Comparison of ENCODE assay signal across 20 cellular contexts in genomic region chr11:28759311-28759710, GRCh38.
DNase-seq lines count a peak whose midpoint lies in the region; ATAC-seq, FAIRE-seq and TF ChIP-seq lines count a peak whose summit lies in the region.
"Had no signal": no experiment of that assay in that cellular context is flagged by ENCODE, and none has a peak within 500 bp of the region (broad histone marks: within the 10 kb centered on the region; RNA-seq: fewer than 3 reads in every experiment).

No MANE protein-coding gene starts in this region.

- H4K20me1 ChIP-seq in HCT116 (ENCODE audit: insufficient read depth), result no peaks in the 10 kb centered on the region
- no peaks in the 10 kb centered on the region for H4K20me1 ChIP-seq in keratinocyte (ENCODE audit: control insufficient read depth, extremely low read depth, insufficient read depth, low read length)

- POLR2A ChIA-PET in HCT116 (lab: Charles Lee), result no interaction called here

- CTCF ChIA-PET in HCT116 (lab: Charles Lee), result no interaction called here

- no TSS peak for BruUV-seq in HCT116 (replicated peaks; lab: Mats Ljungman, UMichigan)

- no peak for TF ChIP-seq RAD21 in HCT116 (IDR thresholded peaks at IDR 0.05; ENCODE audit: low read depth)

- peak overlapping the region; percentile 19 for H3K4me3 Mint-ChIP-seq in type B pancreatic cell
- H3K4me3 Mint-ChIP-seq in activated T-helper 17 cell treated with anti-CD3 and anti-CD28 coated beads, Interleukin-2, amount 50 U/mL, for 72 hours, result no peak overlapping the region
- H3K4me3 Mint-ChIP-seq: activated CD4-positive, alpha-beta T cell treated with anti-CD3 and anti-CD28 coated beads, Interleukin-2, amount 10 ng/mL, durations not matched to agents 7 days and 5 days; activated T-cell treated with anti-CD3 and anti-CD28 coated beads, Interleukin-2, amount 50 U/mL, for 72 hours; CD4-positive, CD25-positive, alpha-beta regulatory T cell; neural progenitor cell; stimulated activated naive B cell treated with anti-CD40 and anti-IgM and Interleukin-4, amounts not matched to agents 10 μg/mL and 1 μg/mL and 100 μg/mL, for 72 hours had no signal

- H3K9ac ChIP-seq in HCT116 (ENCODE audit: low read length), result no peak overlapping the region
- H3K9ac ChIP-seq in keratinocyte (ENCODE audit: control insufficient read depth, extremely low read depth, insufficient read depth, low read length), result no peak overlapping the region
- H3K9ac ChIP-seq: neural progenitor cell had no signal

- no peaks in the 10 kb centered on the region for H3K9me3 ChIP-seq in HCT116 (ENCODE audit: control insufficient read depth in 1 of 2, insufficient read depth in 1 of 2, low read depth in 1 of 2, low read length in 2 of 2)
- no peaks in the 10 kb centered on the region for H3K9me3 ChIP-seq in keratinocyte (ENCODE audit: control insufficient read depth, low read depth, low read length)
- H3K9me3 ChIP-seq: Peyer's patch, sigmoid colon had no signal

- H3K4me2 ChIP-seq in HCT116 (ENCODE audit: low read length) (peak overlapping the region; percentile 20), keratinocyte (ENCODE audit: control insufficient read depth, extremely low read depth, insufficient read depth, low read depth, low read length) (no peak overlapping the region)
- H3K4me2 ChIP-seq: neural progenitor cell had no signal

- RAD21 ChIA-PET in HCT116 (lab: Charles Lee; ENCODE audit: low non-redundant PET in 1 of 2, low total read pairs in 2 of 2, uncharacterized antibody in 2 of 2, unreplicated experiment in 2 of 2), result no interaction called here

- H3K79me2 ChIP-seq in HCT116 (ENCODE audit: insufficient read depth, low read length) (no peaks in the 10 kb centered on the region), keratinocyte (ENCODE audit: control insufficient read depth, insufficient read depth, low read length) (no peaks in the 10 kb centered on the region)

- H3K9me3 Mint-ChIP-seq in type B pancreatic cell, result peaks cover 5% of the 10 kb centered on the region
- H3K9me3 Mint-ChIP-seq in activated T-helper 17 cell treated with anti-CD3 and anti-CD28 coated beads, Interleukin-2, amount 50 U/mL, for 72 hours, result peaks cover under 1% of the 10 kb centered on the region
- H3K9me3 Mint-ChIP-seq: neural progenitor cell had no signal

- no peak for ATAC-seq in HCT116
- ATAC-seq in activated T-helper 17 cell treated with anti-CD3 and anti-CD28 coated beads, Interleukin-2, amount 50 U/mL, for 72 hours (replicated peaks), result no peak
- no peak for ATAC-seq in GM19463 (IDR thresholded peaks at IDR 0.05; ENCODE audit: unreplicated experiment)
- ATAC-seq: activated T-cell treated with anti-CD3 and anti-CD28 coated beads, Interleukin-2, amount 50 U/mL, for 72 hours; stimulated activated naive B cell treated with anti-CD40 and anti-IgM and Interleukin-4, amounts not matched to agents 10 μg/mL and 1 μg/mL and 100 μg/mL, for 72 hours had no signal

- no peaks in the 10 kb centered on the region for H3K27me3 Mint-ChIP-seq in type B pancreatic cell
- no peaks in the 10 kb centered on the region for H3K27me3 Mint-ChIP-seq in activated T-helper 17 cell treated with anti-CD3 and anti-CD28 coated beads, Interleukin-2, amount 50 U/mL, for 72 hours
- H3K27me3 Mint-ChIP-seq: activated CD4-positive, alpha-beta T cell treated with anti-CD3 and anti-CD28 coated beads, Interleukin-2, amount 10 ng/mL, durations not matched to agents 7 days and 5 days; CD4-positive, CD25-positive, alpha-beta regulatory T cell; stimulated activated naive B cell treated with anti-CD40 and anti-IgM and Interleukin-4, amounts not matched to agents 10 μg/mL and 1 μg/mL and 100 μg/mL, for 72 hours had no signal

- H3K4me1 ChIP-seq in HCT116 (ENCODE audit: control insufficient read depth in 1 of 2, insufficient read depth in 2 of 2, low read length in 2 of 2) (peaks cover 0 to 25% of the 10 kb centered on the region in 2 experiments; a peak in 1 of 4 replicates), keratinocyte (ENCODE audit: control insufficient read depth, extremely low read depth, insufficient read depth, low read length) (peaks cover 4% of the 10 kb centered on the region)
- H3K4me1 ChIP-seq: neural progenitor cell, Peyer's patch had no signal

- in situ Hi-C loops in brain microvascular endothelial cell (cut with HindIII; ENCODE audit: low pct_ligation_motif_present, low sequenced_read_pairs), result no loop called here

- H2AFZ ChIP-seq in HCT116 (ENCODE audit: low read depth, low read length, poor library complexity, severe bottlenecking) (peak overlapping the region; percentile 19), keratinocyte (ENCODE audit: control insufficient read depth, low read length) (peak overlapping the region; percentile 37)
- H2AFZ ChIP-seq: neural progenitor cell had no signal

- no peaks in the 10 kb centered on the region for H3K27me3 ChIP-seq in HCT116 (ENCODE audit: insufficient read depth, low read length)
- no peaks in the 10 kb centered on the region for H3K27me3 ChIP-seq in brain microvascular endothelial cell (replicated peaks)
- no peaks in the 10 kb centered on the region for H3K27me3 ChIP-seq in keratinocyte (ENCODE audit: control insufficient read depth, extremely low read depth, insufficient read depth, low read length)
- H3K27me3 ChIP-seq: neural progenitor cell, Peyer's patch, sigmoid colon had no signal

- H3K36me3 ChIP-seq in HCT116 (ENCODE audit: control insufficient read depth in 1 of 2, insufficient read depth in 2 of 2, low read length in 2 of 2), result no peaks in the 10 kb centered on the region
- H3K36me3 ChIP-seq in brain microvascular endothelial cell (replicated peaks), result no peaks in the 10 kb centered on the region
- H3K36me3 ChIP-seq in keratinocyte (ENCODE audit: control insufficient read depth in 2 of 2, extremely low read depth in 1 of 2, insufficient read depth in 2 of 2, low read length in 2 of 2), result no peaks in the 10 kb centered on the region
- H3K36me3 ChIP-seq: neural progenitor cell, Peyer's patch, sigmoid colon had no signal

- 0 out of 2 replicates have a peak, but pooled peaks cover 3% of the 10 kb centered on the region for H3K9me2 ChIP-seq in HCT116 (ENCODE audit: insufficient read depth)

- H3K4me1 Mint-ChIP-seq in type B pancreatic cell (ENCODE audit: unreplicated experiment), result peaks cover 8% of the 10 kb centered on the region
- H3K4me1 Mint-ChIP-seq in activated T-helper 17 cell treated with anti-CD3 and anti-CD28 coated beads, Interleukin-2, amount 50 U/mL, for 72 hours, result no peaks in the 10 kb centered on the region
- H3K4me1 Mint-ChIP-seq: activated CD4-positive, alpha-beta T cell treated with anti-CD3 and anti-CD28 coated beads, Interleukin-2, amount 10 ng/mL, durations not matched to agents 7 days and 5 days; CD4-positive, CD25-positive, alpha-beta regulatory T cell; neural progenitor cell; stimulated activated naive B cell treated with anti-CD40 and anti-IgM and Interleukin-4, amounts not matched to agents 10 μg/mL and 1 μg/mL and 100 μg/mL, for 72 hours had no signal

- DNase-seq in HCT116 (ENCODE audit: low read depth, low spot score) (peak; percentile 2), brain microvascular endothelial cell (peak; percentile 70), keratinocyte (ENCODE audit: low read depth, low spot score) (no peak), type B pancreatic cell (ENCODE audit: extremely low spot score, unreplicated experiment) (no peak)
- no peak for DNase-seq in activated CD8-positive, alpha-beta memory T cell treated with anti-CD3 and anti-CD28 coated beads, Interleukin-2, amount 50 U/mL, for 48 hours
- DNase-seq: activated CD4-positive, alpha-beta T cell treated with anti-CD3 and anti-CD28 coated beads, Interleukin-2, amount 10 ng/mL, durations not matched to agents 7 days and 5 days; activated T-cell treated with anti-CD3 and anti-CD28 coated beads, Interleukin-2, amount 50 U/mL, for 72 hours; amniotic stem cell; CD4-positive, CD25-positive, alpha-beta regulatory T cell; GOT3; NCI-H146; NCI-H524; Peyer's patch; sigmoid colon; stimulated activated naive B cell treated with anti-CD40 and anti-IgM and Interleukin-4, amounts not matched to agents 10 μg/mL and 1 μg/mL and 100 μg/mL, for 72 hours; T-helper 9 cell had no signal

- dilution Hi-C loops in keratinocyte (cut with MboI; ENCODE audit: extremely low pct_ligation_motif_present, low sequenced_read_pairs), result no loop called here

- TF ChIP-seq CTCF in HCT116 (IDR thresholded peaks at IDR 0.05 in 2 of 3, conservative IDR thresholded peaks at IDR 0.05 in 1 of 3; ENCODE audit: borderline replicate concordance in 1 of 3, insufficient read depth in 1 of 3, low read depth in 2 of 3, low read length in 2 of 3) (no peak), brain microvascular endothelial cell (IDR thresholded peaks at IDR 0.05; ENCODE audit: low read depth, low read length, missing control alignments) (no peak), keratinocyte (optimal IDR thresholded peaks at IDR 0.05 in 1 of 3, IDR thresholded peaks at IDR 0.05 in 1 of 3, conservative IDR thresholded peaks at IDR 0.05 in 1 of 3; ENCODE audit: extremely low read depth in 1 of 3, insufficient read depth in 2 of 3, low read length in 3 of 3) (no peak), type B pancreatic cell (conservative IDR thresholded peaks at IDR 0.05) (no peak)

- no peak overlapping the region for H3K4me3 ChIP-seq in HCT116 (replicated peaks in 1 of 2; ENCODE audit: low read depth in 1 of 2, low read length in 2 of 2)
- no peak overlapping the region for H3K4me3 ChIP-seq in brain microvascular endothelial cell (ENCODE audit: low read depth, low read length)
- H3K4me3 ChIP-seq in keratinocyte (ENCODE audit: control insufficient read depth in 2 of 3, extremely low read depth in 1 of 3, insufficient read depth in 2 of 3, low read depth in 1 of 3, low read length in 3 of 3), result no peak overlapping the region
- H3K4me3 ChIP-seq: neural progenitor cell, Peyer's patch, sigmoid colon had no signal

- no peaks in the 10 kb centered on the region for H3K36me3 Mint-ChIP-seq in type B pancreatic cell
- H3K36me3 Mint-ChIP-seq in activated T-helper 17 cell treated with anti-CD3 and anti-CD28 coated beads, Interleukin-2, amount 50 U/mL, for 72 hours (ENCODE audit: low read depth), result no peaks in the 10 kb centered on the region
- H3K36me3 Mint-ChIP-seq: CD4-positive, CD25-positive, alpha-beta regulatory T cell; neural progenitor cell; stimulated activated naive B cell treated with anti-CD40 and anti-IgM and Interleukin-4, amounts not matched to agents 10 μg/mL and 1 μg/mL and 100 μg/mL, for 72 hours had no signal

- intact Hi-C loops in HCT116 (cut with micrococcal nuclease), result no loop called here

- peak overlapping the region; percentile 39 for H3K27ac Mint-ChIP-seq in type B pancreatic cell
- no peak overlapping the region for H3K27ac Mint-ChIP-seq in activated T-helper 17 cell treated with anti-CD3 and anti-CD28 coated beads, Interleukin-2, amount 50 U/mL, for 72 hours
- H3K27ac Mint-ChIP-seq: activated CD4-positive, alpha-beta T cell treated with anti-CD3 and anti-CD28 coated beads, Interleukin-2, amount 10 ng/mL, durations not matched to agents 7 days and 5 days; activated T-cell treated with anti-CD3 and anti-CD28 coated beads, Interleukin-2, amount 50 U/mL, for 72 hours; CD4-positive, CD25-positive, alpha-beta regulatory T cell; neural progenitor cell; stimulated activated naive B cell treated with anti-CD40 and anti-IgM and Interleukin-4, amounts not matched to agents 10 μg/mL and 1 μg/mL and 100 μg/mL, for 72 hours had no signal

- H3K27ac ChIP-seq in HCT116 (ENCODE audit: low read depth, low read length), result no peak overlapping the region
- H3K27ac ChIP-seq in brain microvascular endothelial cell, result peak overlapping the region; percentile 87
- no peak overlapping the region for H3K27ac ChIP-seq in keratinocyte (ENCODE audit: control insufficient read depth, insufficient read depth, low read length)
- H3K27ac ChIP-seq: neural progenitor cell, Peyer's patch, sigmoid colon had no signal

- TF ChIP-seq POLR2A in HCT116 (IDR thresholded peaks at IDR 0.05; ENCODE audit: borderline replicate concordance, extremely low read depth, insufficient read depth, insufficient read length), result no peak

- H3K9me1 ChIP-seq in keratinocyte (ENCODE audit: control insufficient read depth, extremely low read depth, insufficient read depth, low read length), result no peaks in the 10 kb centered on the region

- FAIRE-seq in keratinocyte (lab: Jason Lieb, UNC), result peak; percentile 73
- FAIRE-seq: GM18507 had no signal

Comparison
In these comparisons a context has a peak if more than half of its experiments do, and no peak if none do; other contexts are left out.
1. DNase-seq: peak in HCT116 (single experiment) and brain microvascular endothelial cell (single experiment); none in keratinocyte (single experiment), type B pancreatic cell (single experiment) and activated CD8-positive, alpha-beta memory T cell treated with anti-CD3 and anti-CD28 coated beads, Interleukin-2, amount 50 U/mL, for 48 hours (single experiment).